Comparison of ENCODE assay signal across 14 cellular contexts in genomic region chr19:58196911-58197616, GRCh38. TPM values are rescaled to one million over a fixed set of nuclear protein-coding genes. Genes with fewer than 3 reads are reported as not detected.
DNase-seq lines count a peak whose midpoint lies in the region; ATAC-seq, FAIRE-seq and TF ChIP-seq lines count a peak whose summit lies in the region.
"Had no signal": no experiment of that assay in that cellular context is flagged by ENCODE, and none has a peak within 500 bp of the region (broad histone marks: within the 10 kb centered on the region; RNA-seq: fewer than 3 reads in every experiment).

No MANE protein-coding gene starts in this region.

- intact Hi-C loops in spleen (cut with DNase I; ENCODE audit: low total_unique reads): no loop called here

- TF ChIP-seq RAD21 in A549 (conservative IDR thresholded peaks at IDR 0.05 in 1 of 2, IDR thresholded peaks at IDR 0.05 in 1 of 2): no peak

- H3K4me3 ChIP-seq in A549 (no peak overlapping the region), GM06990 (replicated peaks; ENCODE audit: low read depth, low read length) (no peak overlapping the region), fibroblast of lung (replicated peaks in 1 of 4; ENCODE audit: control extremely low read depth in 1 of 4, insufficient read depth in 1 of 4, low read depth in 3 of 4, low read length in 4 of 4) (no peak overlapping the region), spleen (peak overlapping the region in 1 of 8 donors; percentile 31)

- H3K4me2 ChIP-seq in A549 (no peak overlapping the region), fibroblast of lung (ENCODE audit: extremely low read depth, insufficient read depth, low read length) (no peak overlapping the region)

- ATAC-seq in A549: no peak
- no peak for ATAC-seq in GM19467 (IDR thresholded peaks at IDR 0.05; ENCODE audit: unreplicated experiment)

- no peaks in the 10 kb centered on the region for H3K79me2 ChIP-seq in fibroblast of lung (ENCODE audit: control insufficient read depth, insufficient read depth, low read length)

- H3K27me3 ChIP-seq in GM06990 (replicated peaks; ENCODE audit: control insufficient read depth, insufficient read depth, low read length) (no peaks in the 10 kb centered on the region), fibroblast of lung (ENCODE audit: control insufficient read depth, insufficient read depth, low read length) (no peaks in the 10 kb centered on the region), spleen (replicated peaks in 1 of 7) (no peaks in the 10 kb centered on the region)

- peak; percentile 80 for FAIRE-seq in A549 (lab: Jason Lieb, UNC)
- FAIRE-seq: frontal cortex, GM18507, small intestine had no signal

- POLR2A ChIA-PET in A549 (lab: Yijun Ruan, JAX): no interaction called here

- H3K27ac ChIP-seq in A549: no peak overlapping the region
- H3K27ac ChIP-seq in fibroblast of lung (ENCODE audit: insufficient read depth, low read length): no peak overlapping the region
- H3K27ac ChIP-seq in spleen: no peak overlapping the region

- H3K4me1 ChIP-seq in A549 (no peaks in the 10 kb centered on the region), fibroblast of lung (ENCODE audit: control insufficient read depth, extremely low read depth, insufficient read depth, low read length) (no peaks in the 10 kb centered on the region), spleen (no peaks in the 10 kb centered on the region)

- no peak overlapping the region for H2AFZ ChIP-seq in fibroblast of lung (ENCODE audit: low read length)

- no peaks in the 10 kb centered on the region for H4K20me1 ChIP-seq in fibroblast of lung (ENCODE audit: control insufficient read depth, extremely low read depth, insufficient read depth, low read length)

- TF ChIP-seq EP300 in A549 (IDR thresholded peaks at IDR 0.05): no peak

- peaks cover 97% of the 10 kb centered on the region for H3K9me3 ChIP-seq in A549
- H3K9me3 ChIP-seq in fibroblast of lung (ENCODE audit: control insufficient read depth, insufficient read depth, low read depth, low read length): peaks cover 12% of the 10 kb centered on the region
- peaks cover 86 to 100% (median 100%) of the 10 kb centered on the region in 8 donors for H3K9me3 ChIP-seq in spleen

- no peak overlapping the region for H3K9ac ChIP-seq in fibroblast of lung (ENCODE audit: insufficient read depth, low read length)

- peaks cover 16% of the 10 kb centered on the region for H3K36me3 ChIP-seq in GM06990 (ENCODE audit: control insufficient read depth, insufficient read depth, low read length)
- H3K36me3 ChIP-seq in fibroblast of lung (ENCODE audit: control insufficient read depth, insufficient read depth, low read length): peaks cover 12% of the 10 kb centered on the region
- H3K36me3 ChIP-seq in spleen: peaks cover 57 to 100% (median 99%) of the 10 kb centered on the region in 6 donors

- DNase-seq in A549 (ENCODE audit: low read depth in 1 of 2, low spot score in 1 of 2) (peak in 1 of 2 experiments; percentile 62), GM06990 (ENCODE audit: extremely low read depth, insufficient read length) (peak; percentile 18), NCI-H748 (lab: John Stamatoyannopoulos, UW; ENCODE audit: unreplicated experiment) (peak; percentile 48), fibroblast of lung (ENCODE audit: low read depth in 2 of 2) (peak; percentile 36 to 48), spleen (no peak), iPS-NIHi7 (ENCODE audit: extremely low spot score) (no peak), GM10266 (ENCODE audit: extremely low spot score) (no peak)
- DNase-seq: activated CD4-positive, alpha-beta T cell treated with anti-CD3 and anti-CD28 coated beads, Interleukin-2, amount 50 U/mL, for 1 hour; H7; NCI-H2029; small intestine had no signal

- WGBS in A549 (ENCODE audit: missing lambda C conversion rate): 66% methylated on average over 6 of the region's 6 CpGs
- 73 to 95% (median 83%) methylated on average over 6 of the region's 6 CpGs for WGBS in spleen, 5 donors

- no peak for TF ChIP-seq CTCF in A549 (IDR thresholded peaks at IDR 0.05)
- no peak for TF ChIP-seq CTCF in GM06990 (IDR thresholded peaks at IDR 0.05; ENCODE audit: insufficient read depth, low read length, poor library complexity, severe bottlenecking)
- no peak for TF ChIP-seq CTCF in fibroblast of lung (conservative IDR thresholded peaks at IDR 0.05 in 1 of 2, IDR thresholded peaks at IDR 0.05 in 1 of 2; ENCODE audit: low read depth in 1 of 2, low read length in 2 of 2)
- TF ChIP-seq CTCF in spleen (IDR thresholded peaks at IDR 0.05 in 8 of 11, conservative IDR thresholded peaks at IDR 0.05 in 3 of 11): no peak
- no peak for TF ChIP-seq CTCF in GM10266 (IDR thresholded peaks at IDR 0.05; ENCODE audit: control insufficient read depth, insufficient read depth, low read depth, missing control alignments)

- CTCF ChIA-PET in A549 (lab: Yijun Ruan, JAX): no interaction called here

- TF ChIP-seq POLR2A in A549 (IDR thresholded peaks at IDR 0.05; ENCODE audit: low read length): no peak
- TF ChIP-seq POLR2A in spleen (IDR thresholded peaks at IDR 0.05): no peak

TF ChIP-seq in A549, 52 proteins besides CTCF, POLR2A, EP300 and RAD21:
- peak; percentile 88 for TF ChIP-seq GATA3 (IDR thresholded peaks at IDR 0.05; ENCODE audit: borderline replicate concordance)
- TF ChIP-seq, protein P1, sequence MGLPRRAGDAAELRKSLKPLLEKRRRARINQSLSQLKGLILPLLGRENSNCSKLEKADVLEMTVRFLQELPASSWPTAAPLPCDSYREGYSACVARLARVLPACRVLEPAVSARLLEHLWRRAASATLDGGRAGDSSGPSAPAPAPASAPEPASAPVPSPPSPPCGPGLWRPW (IDR thresholded peaks at IDR 0.05): peak; percentile 68
- no peak for TF ChIP-seq SMC3 (IDR thresholded peaks at IDR 0.05)
- TF ChIP-seq KDM1A (IDR thresholded peaks at IDR 0.05; ENCODE audit: low read depth): peak; percentile 56; the same call in 1 of the 2 replicates
- TF ChIP-seq MAZ (IDR thresholded peaks at IDR 0.05; ENCODE audit: borderline replicate concordance, low read depth, low read length): no peak
- no peak for TF ChIP-seq NFE2L2 (conservative IDR thresholded peaks at IDR 0.05; ENCODE audit: low read length)
- TF ChIP-seq RFX5 (IDR thresholded peaks at IDR 0.05): no peak
- TF ChIP-seq MYC (IDR thresholded peaks at IDR 0.05; ENCODE audit: borderline replicate concordance, low read length): no peak
TF ChIP-seq in A549: peak in this region for 3.

RNA-seq across cellular contexts. Expression of gene ZNF274, which starts 14.2 kb away (rescaled TPM):
- polyA plus RNA-seq in A549 (2011; rRNA removed): 27.3 and 28.7 TPM in 2 replicates
- 14.7 and 16.0 TPM in 2 replicates for polyA plus RNA-seq in A549 (2012; cell fraction: cytosol; rRNA removed)
- polyA plus RNA-seq in A549 (2012; cell fraction: nucleus; rRNA removed): 24.5 and 27.4 TPM in 2 replicates
- polyA plus RNA-seq in A549 (2017; fragmentation: RNase III; extraction: RNeasy Plus Mini Kit Qiagen cat#74134 plus additional on column Dnase treatment): 15.8 to 18.8 TPM (median 18.3 TPM) in 3 replicates
- 34.8 and 37.4 TPM in 2 replicates for polyA minus RNA-seq in A549 (2011; rRNA and poly(A)+ RNA removed)
- 25.4 and 37.5 TPM in 2 replicates for total RNA-seq in fibroblast of lung
- polyA plus RNA-seq in fibroblast of lung: 12.8 and 13.9 TPM in 2 replicates
- 10.8 and 12.9 TPM in 2 replicates for polyA plus RNA-seq in fibroblast of lung (2012)
- 16.0 and 31.7 TPM in 2 replicates for polyA minus RNA-seq in fibroblast of lung (ENCODE audit: low replicate concordance)
- total RNA-seq in spleen: 10 to 100 TPM; 32.5 to 53.4 (median 36.9) TPM
- 10 to 100 TPM; 17.5 to 19.5 (median 18.4) TPM for polyA plus RNA-seq in spleen

RNA-seq across cellular contexts. Expression of gene ZNF544, which starts 31.6 kb away (rescaled TPM):
- polyA plus RNA-seq in A549 (2011; rRNA removed) (32.7 and 33.1 TPM in 2 replicates), A549 (2017; fragmentation: RNase III; extraction: RNeasy Plus Mini Kit Qiagen cat#74134 plus additional on column Dnase treatment) (22.5 to 30.6 TPM (median 23.7 TPM) in 3 replicates), fibroblast of lung (17.6 and 22.0 TPM in 2 replicates), spleen (10 to 100 TPM; 12.5 to 24.8 (median 20.2) TPM)
- polyA plus RNA-seq in A549 (2012; cell fraction: cytosol; rRNA removed): 28.1 and 28.7 TPM in 2 replicates
- 15.6 and 27.3 TPM in 2 replicates for polyA plus RNA-seq in A549 (2012; cell fraction: nucleus; rRNA removed)
- polyA minus RNA-seq in A549 (2011; rRNA and poly(A)+ RNA removed): 30.1 and 30.2 TPM in 2 replicates
- total RNA-seq in fibroblast of lung (34.4 and 40.8 TPM in 2 replicates), spleen (10 to 100 TPM; 31.4 to 58.5 (median 39.0) TPM)
- polyA plus RNA-seq in fibroblast of lung (2012): 17.7 and 20.2 TPM in 2 replicates
- polyA minus RNA-seq in fibroblast of lung (ENCODE audit: low replicate concordance): 6.4 and 37.9 TPM in 2 replicates

RNA-seq across cellular contexts. Expression of gene ZNF329, which starts 46.5 kb away (rescaled TPM):
- polyA plus RNA-seq in A549 (2011; rRNA removed) (5.7 and 6.2 TPM in 2 replicates), A549 (2017; fragmentation: RNase III; extraction: RNeasy Plus Mini Kit Qiagen cat#74134 plus additional on column Dnase treatment) (2.7 to 2.8 TPM (median 2.8 TPM) in 3 replicates), fibroblast of lung (6.3 and 6.8 TPM in 2 replicates), spleen (1 to 10 TPM; 3.8 to 6.1 (median 3.8) TPM)
- polyA plus RNA-seq in A549 (2012; cell fraction: cytosol; rRNA removed): 1.1 and 1.3 TPM in 2 replicates
- 0.89 and 0.98 TPM in 2 replicates for polyA plus RNA-seq in A549 (2012; cell fraction: nucleus; rRNA removed)
- 6.1 and 7.0 TPM in 2 replicates for polyA minus RNA-seq in A549 (2011; rRNA and poly(A)+ RNA removed)
- total RNA-seq in fibroblast of lung (17.2 and 21.1 TPM in 2 replicates), spleen (10 to 100 TPM in 4 of 7 donors, 1 to 10 TPM in 3; 8.6 to 13.4 (median 10.4) TPM)
- 5.4 and 5.8 TPM in 2 replicates for polyA plus RNA-seq in fibroblast of lung (2012)
- 6.7 and 7.8 TPM in 2 replicates for polyA minus RNA-seq in fibroblast of lung (ENCODE audit: low replicate concordance)

Comparison
In these comparisons a context has a peak if more than half of its experiments do, and no peak if none do; other contexts are left out.
1. DNase-seq: peak in GM06990 (single experiment), NCI-H748 (single experiment) and fibroblast of lung (2 of 2); none in spleen (single experiment), iPS-NIHi7 (single experiment) and GM10266 (single experiment).